12 cellular contexts compared by ENCODE assay signal in the genomic region with DNA sequence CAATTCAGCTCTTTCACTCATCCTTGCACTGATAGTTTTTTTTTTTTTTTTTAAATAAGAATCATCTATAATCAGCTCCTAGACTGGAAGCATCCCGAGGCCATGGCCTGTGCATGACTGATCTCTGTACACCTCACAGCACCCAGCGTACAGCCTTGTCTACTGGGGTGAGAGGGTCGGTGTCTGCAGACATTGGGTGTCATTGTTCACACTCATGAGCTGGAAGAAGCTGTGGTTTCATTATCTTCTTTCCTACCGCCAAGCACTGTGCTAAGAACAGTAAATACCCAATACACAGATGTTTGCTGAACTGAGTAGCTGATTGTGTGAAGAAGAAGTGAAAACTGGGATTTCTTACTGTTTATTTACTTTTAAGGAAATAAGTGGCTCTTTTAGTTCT.
A peak's percentile ranks its signal among the peaks of the same experiment; 100 is the strongest.
DNase-seq lines count a peak whose midpoint lies in the region; ATAC-seq and TF ChIP-seq lines count a peak whose summit lies in the region.
"Had no signal": no experiment of that assay in that cellular context is flagged by ENCODE, and none has a peak within 500 bp of the region (broad histone marks: within the 10 kb centered on the region; RNA-seq: fewer than 3 reads in every experiment).

No MANE protein-coding gene starts in this region.

- H3K4me3 ChIP-seq in mammary epithelial cell (replicated peaks in 1 of 3; ENCODE audit: insufficient read depth in 1 of 3, low read depth in 2 of 3, low read length in 3 of 3) (no peak overlapping the region), upper lobe of right lung (no peak overlapping the region)

- H3K27me3 ChIP-seq in mammary epithelial cell (ENCODE audit: insufficient read depth, low read length) (no peaks in the 10 kb centered on the region), upper lobe of right lung (no peaks in the 10 kb centered on the region)
- H3K27me3 ChIP-seq: neutrophil had no signal

- H3K4me1 ChIP-seq in mammary epithelial cell (ENCODE audit: insufficient read depth, low read length) (peaks cover 18% of the 10 kb centered on the region), upper lobe of right lung (peaks cover 44% of the 10 kb centered on the region)

- no peak overlapping the region for H2AFZ ChIP-seq in mammary epithelial cell (ENCODE audit: low read depth, low read length)

- H3K27ac ChIP-seq in mammary epithelial cell (ENCODE audit: insufficient read depth, low read depth, low read length) (no peak overlapping the region), upper lobe of right lung (no peak overlapping the region)
- H3K27ac ChIP-seq: C4-2B had no signal

- H3K9ac ChIP-seq in mammary epithelial cell (ENCODE audit: insufficient read depth, low read length) = no peak overlapping the region

- H3K9me3 Mint-ChIP-seq in MCF 10A (ENCODE audit: unreplicated experiment) = no peaks in the 10 kb centered on the region
- no peaks in the 10 kb centered on the region for H3K9me3 Mint-ChIP-seq in T-helper 2 cell treated with Interferon-gamma antibody and Interleukin-4, amounts not matched to agents 5 μg/mL and 100 μg/mL, for 36 hours
- H3K9me3 Mint-ChIP-seq in immature natural killer cell = no peaks in the 10 kb centered on the region
- peaks cover 2% of the 10 kb centered on the region for H3K9me3 Mint-ChIP-seq in glutamatergic neuron (ENCODE audit: unreplicated experiment)

- peaks cover 40% of the 10 kb centered on the region for H3K79me2 ChIP-seq in mammary epithelial cell (ENCODE audit: insufficient read depth, low read length)

- in situ Hi-C loops in mammary epithelial cell (cut with MboI; ENCODE audit: low sequenced_read_pairs in 2 of 2) = loop anchor here in 1 of 2 donors (10.0 kb wide), 1 partner anchor 358 kb away; no protein-coding TSS in a partner anchor

- intact Hi-C loops in MCF 10A (cut with micrococcal nuclease) (loop anchor here (2.0 to 10.0 kb wide), 3 partner anchors 56 to 348 kb away; no protein-coding TSS in a partner anchor), mammary epithelial cell (cut with micrococcal nuclease) (loop anchor here (5.0 kb wide), 4 partner anchors 50 to 240 kb away; no protein-coding TSS in a partner anchor), upper lobe of right lung (cut with DNase I) (loop anchor here (5.0 to 10.0 kb wide), 2 partner anchors 128 to 355 kb away; partner anchors contain the start of gene HIPK2)

- POLR2A ChIA-PET in MCF 10A (lab: Yijun Ruan, JAX) = interaction anchor here (1.1 to 2.1 kb wide), 5 partner anchors 80 to 358 kb away, joined by 3 to 10 read pairs (median 4); partner anchors contain the start of gene HIPK2

- no peaks in the 10 kb centered on the region for H3K9me3 ChIP-seq in mammary epithelial cell (replicated peaks; ENCODE audit: insufficient read depth, low read length)
- no peaks in the 10 kb centered on the region for H3K9me3 ChIP-seq in upper lobe of right lung
- H3K9me3 ChIP-seq: neutrophil had no signal

- H3K36me3 Mint-ChIP-seq in MCF 10A (ENCODE audit: insufficient read depth, unreplicated experiment) (peaks cover 23% of the 10 kb centered on the region), immature natural killer cell (peaks cover 0 to 9% (median 0%) of the 10 kb centered on the region in 3 donors), glutamatergic neuron (ENCODE audit: unreplicated experiment) (no peaks in the 10 kb centered on the region)
- no peaks in the 10 kb centered on the region for H3K36me3 Mint-ChIP-seq in T-helper 2 cell treated with Interferon-gamma antibody and Interleukin-4, amounts not matched to agents 5 μg/mL and 100 μg/mL, for 36 hours (ENCODE audit: low read depth)

- H3K4me3 Mint-ChIP-seq in MCF 10A (ENCODE audit: unreplicated experiment) (no peak overlapping the region), immature natural killer cell (peak overlapping the region; percentile 48 to 81 (median 75)), glutamatergic neuron (ENCODE audit: unreplicated experiment) (no peak overlapping the region)
- H3K4me3 Mint-ChIP-seq in T-helper 2 cell treated with Interferon-gamma antibody and Interleukin-4, amounts not matched to agents 5 μg/mL and 100 μg/mL, for 36 hours = no peak overlapping the region

- dilution Hi-C loops in mammary epithelial cell (cut with HindIII; ENCODE audit: low sequenced_read_pairs) = no loop called here

- H3K4me1 Mint-ChIP-seq in MCF 10A (ENCODE audit: insufficient read depth, unreplicated experiment) (peaks cover 26% of the 10 kb centered on the region), immature natural killer cell (peaks cover 70 to 95% of the 10 kb centered on the region in 2 donors), glutamatergic neuron (ENCODE audit: low read depth, unreplicated experiment) (peaks cover 31% of the 10 kb centered on the region)
- peaks cover 39% of the 10 kb centered on the region for H3K4me1 Mint-ChIP-seq in T-helper 2 cell treated with Interferon-gamma antibody and Interleukin-4, amounts not matched to agents 5 μg/mL and 100 μg/mL, for 36 hours (ENCODE audit: low read depth)

- H3K4me2 ChIP-seq in mammary epithelial cell (ENCODE audit: insufficient read depth, low read depth, low read length) = no peak overlapping the region

- TF ChIP-seq CTCF in MCF 10A (IDR thresholded peaks at IDR 0.05; ENCODE audit: unreplicated experiment) (no peak), mammary epithelial cell (conservative IDR thresholded peaks at IDR 0.05 in 1 of 2, IDR thresholded peaks at IDR 0.05 in 1 of 2; ENCODE audit: extremely low read depth in 1 of 2, insufficient read depth in 1 of 2, low read depth in 1 of 2, low read length in 2 of 2) (no peak), upper lobe of right lung (IDR thresholded peaks at IDR 0.05) (no peak), glutamatergic neuron (IDR thresholded peaks at IDR 0.05; ENCODE audit: partially characterized antibody, unreplicated experiment) (no peak)

- WGBS in mammary epithelial cell (ENCODE audit: low coverage, missing lambda C conversion rate) = 96% methylated on average over 4 of the region's 4 CpGs

- H3K36me3 ChIP-seq in mammary epithelial cell (ENCODE audit: insufficient read depth, low read length) = peaks cover 7% of the 10 kb centered on the region
- no peaks in the 10 kb centered on the region for H3K36me3 ChIP-seq in upper lobe of right lung

- no peak for DNase-seq in MCF 10A (ENCODE audit: unreplicated experiment)
- DNase-seq in mammary epithelial cell = no peak
- no peak for DNase-seq in T-helper 2 cell treated with Interferon-gamma antibody and Interleukin-4, amounts not matched to agents 5 μg/mL and 100 μg/mL, for 36 hours (ENCODE audit: low spot score)
- DNase-seq in immature natural killer cell = peak; percentile 58 to 67 (median 60)
- peak; percentile 73 for DNase-seq in superior temporal gyrus (ENCODE audit: extremely low spot score)
- DNase-seq in NCI-H2081 treated with DMSO at 0.1 percent for 48 hours (lab: John Stamatoyannopoulos, UW) = no peak
- no peak for DNase-seq in upper lobe of right lung
- no peak for DNase-seq in glutamatergic neuron
- DNase-seq: stimulated activated CD4-positive, alpha-beta T cell treated with anti-CD3 and anti-CD28 coated beads, Interleukin-4, amount 100 ng/mL, for 1 hour; trophoblast cell had no signal

- no peaks in the 10 kb centered on the region for H4K20me1 ChIP-seq in mammary epithelial cell (ENCODE audit: insufficient read depth, low read length)

- H3K27ac Mint-ChIP-seq in MCF 10A (ENCODE audit: low read depth, unreplicated experiment) (peak overlapping the region; percentile 43), immature natural killer cell (peak overlapping the region; percentile 87 to 94 (median 90)), glutamatergic neuron (ENCODE audit: unreplicated experiment) (no peak overlapping the region)
- peak overlapping the region; percentile 12 for H3K27ac Mint-ChIP-seq in T-helper 2 cell treated with Interferon-gamma antibody and Interleukin-4, amounts not matched to agents 5 μg/mL and 100 μg/mL, for 36 hours

- BruUV-seq in MCF 10A (replicated peaks; lab: Mats Ljungman, UMichigan) (no TSS peak), mammary epithelial cell (replicated peaks; lab: Mats Ljungman, UMichigan) (no TSS peak)

- H3K27me3 Mint-ChIP-seq in MCF 10A (ENCODE audit: insufficient read depth, unreplicated experiment) (no peaks in the 10 kb centered on the region), immature natural killer cell (ENCODE audit: low read depth in 3 of 3) (peaks cover 0 to 7% (median 4%) of the 10 kb centered on the region in 3 donors), glutamatergic neuron (ENCODE audit: unreplicated experiment) (peaks cover 1% of the 10 kb centered on the region)
- H3K27me3 Mint-ChIP-seq in T-helper 2 cell treated with Interferon-gamma antibody and Interleukin-4, amounts not matched to agents 5 μg/mL and 100 μg/mL, for 36 hours (ENCODE audit: low read depth) = no peaks in the 10 kb centered on the region

- ATAC-seq in upper lobe of right lung = no peak

- CTCF ChIA-PET in MCF 10A (lab: Yijun Ruan, JAX) = interaction anchor here (0.6 to 12.8 kb wide), 34 partner anchors 10 to 408 kb away, joined by 3 to 179 read pairs (median 6); partner anchors contain the start of gene HIPK2
- CTCF ChIA-PET in mammary epithelial cell (lab: Charles Lee; ENCODE audit: low non-redundant PET) = no interaction called here

Comparison
In these comparisons a context has a peak if more than half of its experiments do, and no peak if none do; other contexts are left out.
1. DNase-seq: peak in immature natural killer cell (3 of 3) and superior temporal gyrus (single experiment); none in MCF 10A (single experiment), mammary epithelial cell (single experiment), T-helper 2 cell treated with Interferon-gamma antibody and Interleukin-4, amounts not matched to agents 5 μg/mL and 100 μg/mL, for 36 hours (single experiment), NCI-H2081 treated with DMSO at 0.1 percent for 48 hours (single experiment), upper lobe of right lung (single experiment) and glutamatergic neuron (single experiment).
2. H3K4me3 Mint-ChIP-seq: peak in immature natural killer cell (5 of 5); none in MCF 10A (single experiment), T-helper 2 cell treated with Interferon-gamma antibody and Interleukin-4, amounts not matched to agents 5 μg/mL and 100 μg/mL, for 36 hours (single experiment) and glutamatergic neuron (single experiment).